Comparison of ENCODE assay signal across 8 cellular contexts in the genomic region with DNA sequence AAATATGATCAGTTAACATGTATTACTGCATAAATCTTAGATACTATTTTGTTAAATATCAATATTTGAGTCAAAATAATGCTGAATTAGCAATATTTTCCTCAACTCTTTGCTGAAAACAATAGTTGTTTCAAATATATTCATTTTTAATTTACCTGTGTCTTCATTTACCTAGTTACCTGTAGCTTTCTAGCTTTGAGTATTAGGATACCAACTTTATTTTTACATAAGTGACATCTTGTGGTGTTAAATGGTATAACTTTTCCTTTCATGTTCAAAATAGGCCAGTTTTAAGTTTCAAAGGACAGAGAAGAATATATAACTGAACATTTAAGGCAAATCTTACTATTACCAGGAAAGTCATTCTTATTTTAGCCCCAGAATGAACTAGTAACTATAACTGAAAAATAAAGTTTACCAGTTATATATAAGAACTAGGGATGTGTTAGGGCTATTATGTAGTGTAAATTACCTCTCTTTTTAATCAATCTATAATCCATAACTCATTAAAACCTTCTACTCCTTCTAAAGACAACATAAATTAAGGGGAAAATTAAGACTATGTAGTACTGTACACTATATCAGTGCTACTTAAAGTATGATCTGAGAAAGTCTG. TPM values are rescaled to one million over a fixed set of nuclear protein-coding genes. Genes with fewer than 3 reads are reported as not detected.
DNase-seq lines count a peak whose midpoint lies in the region; ATAC-seq, FAIRE-seq and TF ChIP-seq lines count a peak whose summit lies in the region.

No MANE protein-coding gene starts in this region.

- CTCF ChIA-PET in K562 (lab: Yijun Ruan, JAX; ENCODE audit: low intra/inter-chr PET ratio): interaction anchor here (1.3 kb wide), 1 partner anchor 204 kb away, joined by 3 read pairs; no protein-coding TSS in a partner anchor

- no peak overlapping the region for H3K4me3 ChIP-seq in K562

- no peaks in the 10 kb centered on the region for H3K27me3 ChIP-seq in K562 (ENCODE audit: control insufficient read depth in 2 of 2, insufficient read depth in 2 of 2, low read length in 2 of 2)

- no peaks in the 10 kb centered on the region for H3K9me3 ChIP-seq in K562 (replicated peaks; ENCODE audit: control insufficient read depth, insufficient read depth, low read depth, low read length)

- no peak overlapping the region for H2AFZ ChIP-seq in K562 (ENCODE audit: low read depth, low read length)

- DNase-seq in DMS53 (lab: John Stamatoyannopoulos, UW) (peak; percentile 50), K562 (ENCODE audit: extremely low read depth in 1 of 4, low spot score in 3 of 4) (peak in 2 of 4 experiments; percentile 15 to 16), mesothelial cell of epicardium (ENCODE audit: low spot score in 2 of 2, unreplicated experiment in 2 of 2) (no peak), dedifferentiated amniotic fluid mesenchymal stem cell (ENCODE audit: extremely low spot score) (no peak), T-helper 1 cell (no peak)

- H3K9ac ChIP-seq in K562 (ENCODE audit: insufficient read depth in 1 of 2, low read depth in 2 of 2, low read length in 2 of 2): no peak overlapping the region

- no peak overlapping the region for H3K4me2 ChIP-seq in K562 (ENCODE audit: insufficient read depth, low read length)

- in situ Hi-C loops in K562 (cut with MboI): no loop called here

- no peak for TF ChIP-seq POLR2A in K562 (conservative IDR thresholded peaks at IDR 0.05)

- peak; percentile 77 for ATAC-seq in K562
- ATAC-seq in HG03460 (IDR thresholded peaks at IDR 0.05; ENCODE audit: unreplicated experiment): no peak
- no peak for ATAC-seq in HG03175 (IDR thresholded peaks at IDR 0.05; ENCODE audit: unreplicated experiment)

- no peak overlapping the region for H3K4me3 Mint-ChIP-seq in mesothelial cell of epicardium

- no peaks in the 10 kb centered on the region for H3K9me1 ChIP-seq in K562 (ENCODE audit: control insufficient read depth, insufficient read depth, low read length)

- TF ChIP-seq RAD21 in Ishikawa (IDR thresholded peaks at IDR 0.05; ENCODE audit: low read depth) (peak; percentile 38; the same call in 1 of the 2 replicates), K562 (CRISPR knock-in tag; conservative IDR thresholded peaks at IDR 0.05 in 1 of 2, IDR thresholded peaks at IDR 0.05 in 1 of 2) (peak in 1 of 2 experiments; percentile 60; a peak in 3 of 4 replicates)

- H3K9me3 Mint-ChIP-seq in mesothelial cell of epicardium: no peaks in the 10 kb centered on the region

- FAIRE-seq in K562 (lab: Jason Lieb, UNC): peak; percentile 69

- TF ChIP-seq CTCF in K562 (IDR thresholded peaks at IDR 0.05 in 2 of 3, conservative IDR thresholded peaks at IDR 0.05 in 1 of 3; ENCODE audit: insufficient read depth in 2 of 3, low read depth in 1 of 3, low read length in 3 of 3) (peak in 2 of 3 experiments; percentile 9 to 46; a peak in 3 of 6 replicates), mesothelial cell of epicardium (IDR thresholded peaks at IDR 0.05; ENCODE audit: unreplicated experiment) (peak; percentile 66)

- no peaks in the 10 kb centered on the region for H3K4me1 ChIP-seq in K562 (replicated peaks in 1 of 2; ENCODE audit: control insufficient read depth in 2 of 2, insufficient read depth in 2 of 2, low read length in 2 of 2)

- H3K79me2 ChIP-seq in K562 (ENCODE audit: control insufficient read depth, insufficient read depth, low read length): peaks cover 29% of the 10 kb centered on the region

- H3K4me1 Mint-ChIP-seq in mesothelial cell of epicardium: peaks cover 6% of the 10 kb centered on the region

- no TSS peak for BruUV-seq in K562 (replicated peaks; lab: Mats Ljungman, UMichigan)

- POLR2A ChIA-PET in K562 (lab: Yijun Ruan, JAX): interaction anchor here (0.8 to 0.9 kb wide), 2 partner anchors 8 to 53 kb away, joined by 3 read pairs; no protein-coding TSS in a partner anchor

- no peaks in the 10 kb centered on the region; the same call in 1 of the 2 replicates for H4K20me1 ChIP-seq in K562 (replicated peaks; ENCODE audit: control insufficient read depth, insufficient read depth, low read length)

- H3K27me3 Mint-ChIP-seq in mesothelial cell of epicardium (ENCODE audit: low read depth): no peaks in the 10 kb centered on the region

- no peak for TF ChIP-seq EP300 in Ishikawa (IDR thresholded peaks at IDR 0.05; ENCODE audit: borderline replicate concordance)
- TF ChIP-seq EP300 in K562 (IDR thresholded peaks at IDR 0.05; ENCODE audit: low read length): no peak

- H3K36me3 ChIP-seq in K562 (ENCODE audit: control insufficient read depth, insufficient read depth, low read length): peaks cover 20% of the 10 kb centered on the region; the same call in 2 of the 3 replicates

- H3K36me3 Mint-ChIP-seq in mesothelial cell of epicardium: peaks cover 15% of the 10 kb centered on the region

- intact Hi-C loops in K562 (cut with micrococcal nuclease): loop anchor here (10.0 kb wide), 1 partner anchor 394 kb away; no protein-coding TSS in a partner anchor

- no peak overlapping the region for H3K27ac Mint-ChIP-seq in mesothelial cell of epicardium

- H3K27ac ChIP-seq in K562 (ENCODE audit: extremely low read depth, low read depth, low read length): no peak overlapping the region

TF ChIP-seq in Ishikawa, 13 proteins besides CTCF, POLR2A, EP300 and RAD21 (continues in another document):
- TF ChIP-seq, protein P1, sequence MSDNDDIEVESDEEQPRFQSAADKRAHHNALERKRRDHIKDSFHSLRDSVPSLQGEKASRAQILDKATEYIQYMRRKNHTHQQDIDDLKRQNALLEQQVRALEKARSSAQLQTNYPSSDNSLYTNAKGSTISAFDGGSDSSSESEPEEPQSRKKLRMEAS (IDR thresholded peaks at IDR 0.05): no peak
- TF ChIP-seq NFIC (IDR thresholded peaks at IDR 0.05) (no peak), CREB1 (IDR thresholded peaks at IDR 0.05; ENCODE audit: low read depth) (no peak), YY1 (IDR thresholded peaks at IDR 0.05; ENCODE audit: low read depth) (no peak), FOXM1 (IDR thresholded peaks at IDR 0.05; ENCODE audit: borderline replicate concordance, low read depth) (no peak), TCF12 (IDR thresholded peaks at IDR 0.05; ENCODE audit: low read depth) (no peak)

TF ChIP-seq in K562, 482 proteins besides CTCF, POLR2A, EP300 and RAD21 (continues in another document):
- TF ChIP-seq RBM34 (IDR thresholded peaks at IDR 0.05; ENCODE audit: borderline replicate concordance, insufficient read depth, low read length): no peak
- TF ChIP-seq, protein P2, sequence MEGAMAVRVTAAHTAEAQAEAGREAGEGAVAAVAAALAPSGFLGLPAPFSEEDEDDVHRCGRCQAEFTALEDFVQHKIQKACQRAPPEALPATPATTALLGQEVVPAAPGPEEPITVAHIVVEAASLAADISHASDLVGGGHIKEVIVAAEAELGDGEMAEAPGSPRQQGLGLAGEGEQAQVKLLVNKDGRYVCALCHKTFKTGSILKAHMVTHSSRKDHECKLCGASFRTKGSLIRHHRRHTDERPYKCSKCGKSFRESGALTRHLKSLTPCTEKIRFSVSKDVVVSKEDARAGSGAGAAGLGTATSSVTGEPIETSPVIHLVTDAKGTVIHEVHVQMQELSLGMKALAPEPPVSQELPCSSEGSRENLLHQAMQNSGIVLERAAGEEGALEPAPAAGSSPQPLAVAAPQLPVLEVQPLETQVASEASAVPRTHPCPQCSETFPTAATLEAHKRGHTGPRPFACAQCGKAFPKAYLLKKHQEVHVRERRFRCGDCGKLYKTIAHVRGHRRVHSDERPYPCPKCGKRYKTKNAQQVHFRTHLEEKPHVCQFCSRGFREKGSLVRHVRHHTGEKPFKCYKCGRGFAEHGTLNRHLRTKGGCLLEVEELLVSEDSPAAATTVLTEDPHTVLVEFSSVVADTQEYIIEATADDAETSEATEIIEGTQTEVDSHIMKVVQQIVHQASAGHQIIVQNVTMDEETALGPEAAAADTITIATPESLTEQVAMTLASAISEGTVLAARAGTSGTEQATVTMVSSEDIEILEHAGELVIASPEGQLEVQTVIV (CRISPR knock-in tag; IDR thresholded peaks at IDR 0.05; ENCODE audit: borderline replicate concordance): no peak
- TF ChIP-seq, protein P3, sequence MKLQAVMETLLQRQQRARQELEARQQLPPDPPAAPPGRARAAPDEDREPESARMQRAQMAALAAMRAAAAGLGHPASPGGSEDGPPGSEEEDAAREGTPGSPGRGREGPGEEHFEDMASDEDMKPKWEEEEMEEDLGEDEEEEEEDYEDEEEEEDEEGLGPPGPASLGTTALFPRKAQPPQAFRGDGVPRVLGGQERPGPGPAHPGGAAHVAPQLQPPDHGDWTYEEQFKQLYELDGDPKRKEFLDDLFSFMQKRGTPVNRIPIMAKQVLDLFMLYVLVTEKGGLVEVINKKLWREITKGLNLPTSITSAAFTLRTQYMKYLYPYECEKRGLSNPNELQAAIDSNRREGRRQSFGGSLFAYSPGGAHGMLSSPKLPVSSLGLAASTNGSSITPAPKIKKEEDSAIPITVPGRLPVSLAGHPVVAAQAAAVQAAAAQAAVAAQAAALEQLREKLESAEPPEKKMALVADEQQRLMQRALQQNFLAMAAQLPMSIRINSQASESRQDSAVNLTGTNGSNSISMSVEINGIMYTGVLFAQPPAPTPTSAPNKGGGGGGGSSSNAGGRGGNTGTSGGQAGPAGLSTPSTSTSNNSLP (IDR thresholded peaks at IDR 0.05; ENCODE audit: borderline replicate concordance, low read depth, low read length): no peak
- no peak for TF ChIP-seq HCFC1 (IDR thresholded peaks at IDR 0.05; ENCODE audit: low read depth, low read length)
- TF ChIP-seq TRIM24 (IDR thresholded peaks at IDR 0.05): no peak

RNA-seq across cellular contexts. Expression of a gene that starts 25.3 kb away (rescaled TPM):
- total RNA-seq in K562 (2011; cell fraction: chromatin; rRNA removed; ENCODE audit: low replicate concordance): 28.7 and 124 TPM in 2 replicates
- total RNA-seq in K562 (2011; cell fraction: nucleolus; rRNA removed): 12.8 and 17.6 TPM in 2 replicates
- total RNA-seq in K562 (2011; cell fraction: nucleoplasm; rRNA removed): 41.8 and 63.9 TPM in 2 replicates
- total RNA-seq in K562 (2014; rRNA removed) (33.4 and 34.1 TPM in 2 replicates), K562 (2014; rRNA removed; fragmentation: Illumina TruSeq; extraction: Trizol) (55.7 and 65.6 TPM in 2 replicates), K562 (2015; rRNA removed; fragmentation: Illumina TruSeq; extraction: Trizol) (60.4 and 61.8 TPM in 2 replicates), K562 (2021) (42.2 and 42.8 TPM in 2 replicates), mesothelial cell of epicardium (48.7 to 50.6 TPM (median 49.2 TPM) in 3 replicates)
- polyA plus RNA-seq in K562 (2011; rRNA removed) (51.4 and 55.6 TPM in 2 replicates), K562 (2014; fragmentation: Illumina TruSeq; extraction: Trizol) (46.8 and 55.1 TPM in 2 replicates), K562 (2014; fragmentation: Nextera tagmentation; extraction: Ambion mirVana) (10 to 100 TPM; 21.1 to 30.9 TPM), K562 (2014; rRNA removed) (25.2 and 29.8 TPM in 2 replicates)
- 21.8 and 45.4 TPM in 2 replicates for polyA plus RNA-seq in K562 (2011; cell fraction: cytosol; rRNA removed)
- 20.3 and 36.5 TPM in 2 replicates for polyA plus RNA-seq in K562 (2011; cell fraction: nucleus; rRNA removed)
- 40.5 and 54.7 TPM in 2 replicates for polyA plus RNA-seq in K562 (2012)
- 94.2 and 106 TPM in 2 replicates for polyA minus RNA-seq in K562 (2011; rRNA and poly(A)+ RNA removed)
- polyA minus RNA-seq in K562 (2011; cell fraction: cytosol; rRNA and poly(A)+ RNA removed): 27.1 and 30.8 TPM in 2 replicates
- 39.6 and 79.5 TPM in 2 replicates for polyA minus RNA-seq in K562 (2011; cell fraction: nucleus; rRNA and poly(A)+ RNA removed)
